In the genomic region with DNA sequence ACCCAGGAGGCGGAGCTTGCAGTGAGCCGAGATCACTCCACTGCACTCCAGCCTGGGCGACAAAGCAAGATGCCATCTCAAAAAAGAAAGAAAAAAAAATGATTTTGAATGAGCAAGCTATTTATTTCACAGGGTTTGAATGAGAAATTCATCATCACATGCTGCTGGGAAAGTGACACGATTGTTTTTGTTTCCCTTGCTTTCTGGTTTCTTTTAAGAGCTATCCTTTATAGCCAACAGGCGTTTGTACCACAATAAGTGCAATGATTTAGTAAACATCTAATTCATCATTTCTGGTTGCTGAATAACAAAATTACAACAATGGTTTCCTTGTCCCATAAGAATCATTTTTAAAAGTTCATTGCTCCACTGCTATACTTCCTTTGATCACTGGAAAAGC, we compare ENCODE assay signal across 9 cellular contexts.
"Had no signal": no experiment of that assay in that cellular context is flagged by ENCODE, and none has a peak within 500 bp of the region (broad histone marks: within the 10 kb centered on the region; RNA-seq: fewer than 3 reads in every experiment).

No MANE protein-coding gene starts in this region.

- H3K36me3 ChIP-seq: HAP-1 had no signal

- H3K9ac ChIP-seq: GM23248 had no signal

- H3K9me3 ChIP-seq: HAP-1 had no signal

- DNase-seq: GM23248, GOT3, H7, HFFc6, KBM-7 had no signal

- H3K4me1 ChIP-seq: HAP-1 had no signal

- ATAC-seq: HCT116, HepG2 had no signal

- H2AFZ ChIP-seq: GM23248 had no signal

- H3K4me3 ChIP-seq: GM23248, HAP-1 had no signal

- H3K27ac ChIP-seq: GM23248, HL-60 had no signal
